1 cellular context compared by ENCODE assay signal in genomic region chr20:43530321-43531090, GRCh38.
TF ChIP-seq lines count a peak whose summit lies in the region.

No MANE protein-coding gene starts in this region.

TF ChIP-seq in HepG2, 621 proteins besides CTCF, POLR2A, EP300 and RAD21 (continued from another document and continues in another):
- TF ChIP-seq ZNF687 (CRISPR knock-in tag; IDR thresholded peaks at IDR 0.05): peak; percentile 100
- peak; percentile 85; the same call in 1 of the 2 replicates for TF ChIP-seq NR1H2 (CRISPR knock-in tag; IDR thresholded peaks at IDR 0.05; ENCODE audit: borderline replicate concordance, low read depth)
- TF ChIP-seq SIX1 (CRISPR knock-in tag; IDR thresholded peaks at IDR 0.05; ENCODE audit: borderline replicate concordance): peak; percentile 80; the same call in 1 of the 2 replicates
- TF ChIP-seq ZNF574 (CRISPR knock-in tag; IDR thresholded peaks at IDR 0.05): peak; percentile 84
- TF ChIP-seq ZNF83 (CRISPR knock-in tag; IDR thresholded peaks at IDR 0.05; ENCODE audit: borderline replicate concordance): peak; percentile 99
- no peak for TF ChIP-seq HOXA7 (CRISPR knock-in tag; IDR thresholded peaks at IDR 0.05)
- 0 out of 2 replicates have a peak, but pooled peaks have one; percentile 49 for TF ChIP-seq ZNF367 (CRISPR knock-in tag; IDR thresholded peaks at IDR 0.05; ENCODE audit: borderline replicate concordance)
- no peak for TF ChIP-seq ZNF12 (CRISPR knock-in tag; IDR thresholded peaks at IDR 0.05)
- TF ChIP-seq THYN1 (CRISPR knock-in tag; IDR thresholded peaks at IDR 0.05; ENCODE audit: borderline replicate concordance, low read depth): no peak
- TF ChIP-seq NFATC3 (CRISPR knock-in tag; IDR thresholded peaks at IDR 0.05): 0 out of 2 replicates have a peak, but pooled peaks have one; percentile 36
- no peak for TF ChIP-seq KLF12 (CRISPR knock-in tag; IDR thresholded peaks at IDR 0.05; ENCODE audit: borderline replicate concordance)
- TF ChIP-seq ZSCAN9 (CRISPR knock-in tag; IDR thresholded peaks at IDR 0.05; ENCODE audit: borderline replicate concordance): peak; percentile 94
- no peak for TF ChIP-seq ZBTB3 (CRISPR knock-in tag; IDR thresholded peaks at IDR 0.05; ENCODE audit: borderline replicate concordance, low read depth)
- TF ChIP-seq, protein P1, sequence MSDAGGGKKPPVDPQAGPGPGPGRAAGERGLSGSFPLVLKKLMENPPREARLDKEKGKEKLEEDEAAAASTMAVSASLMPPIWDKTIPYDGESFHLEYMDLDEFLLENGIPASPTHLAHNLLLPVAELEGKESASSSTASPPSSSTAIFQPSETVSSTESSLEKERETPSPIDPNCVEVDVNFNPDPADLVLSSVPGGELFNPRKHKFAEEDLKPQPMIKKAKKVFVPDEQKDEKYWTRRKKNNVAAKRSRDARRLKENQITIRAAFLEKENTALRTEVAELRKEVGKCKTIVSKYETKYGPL (CRISPR knock-in tag; IDR thresholded peaks at IDR 0.05): no peak
- peak; percentile 67; the same call in 1 of the 2 replicates for TF ChIP-seq THAP11 (CRISPR knock-in tag; IDR thresholded peaks at IDR 0.05)
- no peak for TF ChIP-seq MTA3 (CRISPR knock-in tag; IDR thresholded peaks at IDR 0.05)
- no peak for TF ChIP-seq ZNF468 (CRISPR knock-in tag; IDR thresholded peaks at IDR 0.05)
- no peak for TF ChIP-seq PAX8 (CRISPR knock-in tag; IDR thresholded peaks at IDR 0.05; ENCODE audit: borderline replicate concordance)
- peak; percentile 59; the same call in 1 of the 2 replicates for TF ChIP-seq ZNF704 (CRISPR knock-in tag; IDR thresholded peaks at IDR 0.05; ENCODE audit: borderline replicate concordance)
- TF ChIP-seq ZMAT3 (CRISPR knock-in tag; conservative IDR thresholded peaks at IDR 0.05): peak; percentile 99
- TF ChIP-seq, protein P2, sequence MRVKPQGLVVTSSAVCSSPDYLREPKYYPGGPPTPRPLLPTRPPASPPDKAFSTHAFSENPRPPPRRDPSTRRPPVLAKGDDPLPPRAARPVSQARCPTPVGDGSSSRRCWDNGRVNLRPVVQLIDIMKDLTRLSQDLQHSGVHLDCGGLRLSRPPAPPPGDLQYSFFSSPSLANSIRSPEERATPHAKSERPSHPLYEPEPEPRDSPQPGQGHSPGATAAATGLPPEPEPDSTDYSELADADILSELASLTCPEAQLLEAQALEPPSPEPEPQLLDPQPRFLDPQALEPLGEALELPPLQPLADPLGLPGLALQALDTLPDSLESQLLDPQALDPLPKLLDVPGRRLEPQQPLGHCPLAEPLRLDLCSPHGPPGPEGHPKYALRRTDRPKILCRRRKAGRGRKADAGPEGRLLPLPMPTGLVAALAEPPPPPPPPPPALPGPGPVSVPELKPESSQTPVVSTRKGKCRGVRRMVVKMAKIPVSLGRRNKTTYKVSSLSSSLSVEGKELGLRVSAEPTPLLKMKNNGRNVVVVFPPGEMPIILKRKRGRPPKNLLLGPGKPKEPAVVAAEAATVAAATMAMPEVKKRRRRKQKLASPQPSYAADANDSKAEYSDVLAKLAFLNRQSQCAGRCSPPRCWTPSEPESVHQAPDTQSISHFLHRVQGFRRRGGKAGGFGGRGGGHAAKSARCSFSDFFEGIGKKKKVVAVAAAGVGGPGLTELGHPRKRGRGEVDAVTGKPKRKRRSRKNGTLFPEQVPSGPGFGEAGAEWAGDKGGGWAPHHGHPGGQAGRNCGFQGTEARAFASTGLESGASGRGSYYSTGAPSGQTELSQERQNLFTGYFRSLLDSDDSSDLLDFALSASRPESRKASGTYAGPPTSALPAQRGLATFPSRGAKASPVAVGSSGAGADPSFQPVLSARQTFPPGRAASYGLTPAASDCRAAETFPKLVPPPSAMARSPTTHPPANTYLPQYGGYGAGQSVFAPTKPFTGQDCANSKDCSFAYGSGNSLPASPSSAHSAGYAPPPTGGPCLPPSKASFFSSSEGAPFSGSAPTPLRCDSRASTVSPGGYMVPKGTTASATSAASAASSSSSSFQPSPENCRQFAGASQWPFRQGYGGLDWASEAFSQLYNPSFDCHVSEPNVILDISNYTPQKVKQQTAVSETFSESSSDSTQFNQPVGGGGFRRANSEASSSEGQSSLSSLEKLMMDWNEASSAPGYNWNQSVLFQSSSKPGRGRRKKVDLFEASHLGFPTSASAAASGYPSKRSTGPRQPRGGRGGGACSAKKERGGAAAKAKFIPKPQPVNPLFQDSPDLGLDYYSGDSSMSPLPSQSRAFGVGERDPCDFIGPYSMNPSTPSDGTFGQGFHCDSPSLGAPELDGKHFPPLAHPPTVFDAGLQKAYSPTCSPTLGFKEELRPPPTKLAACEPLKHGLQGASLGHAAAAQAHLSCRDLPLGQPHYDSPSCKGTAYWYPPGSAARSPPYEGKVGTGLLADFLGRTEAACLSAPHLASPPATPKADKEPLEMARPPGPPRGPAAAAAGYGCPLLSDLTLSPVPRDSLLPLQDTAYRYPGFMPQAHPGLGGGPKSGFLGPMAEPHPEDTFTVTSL (CRISPR knock-in tag; IDR thresholded peaks at IDR 0.05; ENCODE audit: borderline replicate concordance): 0 out of 2 replicates have a peak, but pooled peaks have one; percentile 61
- TF ChIP-seq RORA (CRISPR knock-in tag; IDR thresholded peaks at IDR 0.05): no peak
- TF ChIP-seq, protein P3, sequence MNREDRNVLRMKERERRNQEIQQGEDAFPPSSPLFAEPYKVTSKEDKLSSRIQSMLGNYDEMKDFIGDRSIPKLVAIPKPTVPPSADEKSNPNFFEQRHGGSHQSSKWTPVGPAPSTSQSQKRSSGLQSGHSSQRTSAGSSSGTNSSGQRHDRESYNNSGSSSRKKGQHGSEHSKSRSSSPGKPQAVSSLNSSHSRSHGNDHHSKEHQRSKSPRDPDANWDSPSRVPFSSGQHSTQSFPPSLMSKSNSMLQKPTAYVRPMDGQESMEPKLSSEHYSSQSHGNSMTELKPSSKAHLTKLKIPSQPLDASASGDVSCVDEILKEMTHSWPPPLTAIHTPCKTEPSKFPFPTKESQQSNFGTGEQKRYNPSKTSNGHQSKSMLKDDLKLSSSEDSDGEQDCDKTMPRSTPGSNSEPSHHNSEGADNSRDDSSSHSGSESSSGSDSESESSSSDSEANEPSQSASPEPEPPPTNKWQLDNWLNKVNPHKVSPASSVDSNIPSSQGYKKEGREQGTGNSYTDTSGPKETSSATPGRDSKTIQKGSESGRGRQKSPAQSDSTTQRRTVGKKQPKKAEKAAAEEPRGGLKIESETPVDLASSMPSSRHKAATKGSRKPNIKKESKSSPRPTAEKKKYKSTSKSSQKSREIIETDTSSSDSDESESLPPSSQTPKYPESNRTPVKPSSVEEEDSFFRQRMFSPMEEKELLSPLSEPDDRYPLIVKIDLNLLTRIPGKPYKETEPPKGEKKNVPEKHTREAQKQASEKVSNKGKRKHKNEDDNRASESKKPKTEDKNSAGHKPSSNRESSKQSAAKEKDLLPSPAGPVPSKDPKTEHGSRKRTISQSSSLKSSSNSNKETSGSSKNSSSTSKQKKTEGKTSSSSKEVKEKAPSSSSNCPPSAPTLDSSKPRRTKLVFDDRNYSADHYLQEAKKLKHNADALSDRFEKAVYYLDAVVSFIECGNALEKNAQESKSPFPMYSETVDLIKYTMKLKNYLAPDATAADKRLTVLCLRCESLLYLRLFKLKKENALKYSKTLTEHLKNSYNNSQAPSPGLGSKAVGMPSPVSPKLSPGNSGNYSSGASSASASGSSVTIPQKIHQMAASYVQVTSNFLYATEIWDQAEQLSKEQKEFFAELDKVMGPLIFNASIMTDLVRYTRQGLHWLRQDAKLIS (CRISPR knock-in tag; IDR thresholded peaks at IDR 0.05): no peak
- TF ChIP-seq IKZF4 (CRISPR knock-in tag; IDR thresholded peaks at IDR 0.05; ENCODE audit: borderline replicate concordance, low read depth, not compliant biosample characterization): peak; percentile 95
- TF ChIP-seq, protein P4, sequence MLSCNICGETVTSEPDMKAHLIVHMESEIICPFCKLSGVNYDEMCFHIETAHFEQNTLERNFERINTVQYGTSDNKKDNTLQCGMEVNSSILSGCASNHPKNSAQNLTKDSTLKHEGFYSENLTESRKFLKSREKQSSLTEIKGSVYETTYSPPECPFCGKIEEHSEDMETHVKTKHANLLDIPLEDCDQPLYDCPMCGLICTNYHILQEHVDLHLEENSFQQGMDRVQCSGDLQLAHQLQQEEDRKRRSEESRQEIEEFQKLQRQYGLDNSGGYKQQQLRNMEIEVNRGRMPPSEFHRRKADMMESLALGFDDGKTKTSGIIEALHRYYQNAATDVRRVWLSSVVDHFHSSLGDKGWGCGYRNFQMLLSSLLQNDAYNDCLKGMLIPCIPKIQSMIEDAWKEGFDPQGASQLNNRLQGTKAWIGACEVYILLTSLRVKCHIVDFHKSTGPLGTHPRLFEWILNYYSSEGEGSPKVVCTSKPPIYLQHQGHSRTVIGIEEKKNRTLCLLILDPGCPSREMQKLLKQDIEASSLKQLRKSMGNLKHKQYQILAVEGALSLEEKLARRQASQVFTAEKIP (CRISPR knock-in tag; IDR thresholded peaks at IDR 0.05; ENCODE audit: borderline replicate concordance): no peak
- peak; percentile 90; the same call in 1 of the 2 replicates for TF ChIP-seq MTA1 (CRISPR knock-in tag; IDR thresholded peaks at IDR 0.05; ENCODE audit: borderline replicate concordance)
- TF ChIP-seq MEIS1 (CRISPR knock-in tag; IDR thresholded peaks at IDR 0.05; ENCODE audit: borderline replicate concordance): peak; percentile 83
- peak; percentile 90 for TF ChIP-seq ZKSCAN8 (CRISPR knock-in tag; IDR thresholded peaks at IDR 0.05; ENCODE audit: borderline replicate concordance)
- TF ChIP-seq ZNF513 (CRISPR knock-in tag; conservative IDR thresholded peaks at IDR 0.05): no peak
- peak; percentile 94 for TF ChIP-seq MYC (CRISPR knock-in tag; IDR thresholded peaks at IDR 0.05; ENCODE audit: borderline replicate concordance)
- no peak; the same call in 1 of the 2 replicates for TF ChIP-seq ZBTB25 (CRISPR knock-in tag; IDR thresholded peaks at IDR 0.05)
